In genomic region chr10:133209117-133209516, GRCh38 we compare ENCODE assay signal across 2 cellular contexts.
A peak's percentile ranks its signal among the peaks of the same experiment; 100 is the strongest.
TF ChIP-seq lines count a peak whose summit lies in the region.

No MANE protein-coding gene starts in this region.

TF ChIP-seq in HEK293, 187 proteins besides CTCF, POLR2A, EP300 and RAD21:
- TF ChIP-seq ZNF704 (tag by site-specific recombination; IDR thresholded peaks at IDR 0.05) (0 out of 2 replicates have a peak, but pooled peaks have one; percentile 31), ZNF747 (tag by site-specific recombination; IDR thresholded peaks at IDR 0.05) (peak; percentile 72; the same call in 1 of the 2 replicates), ZNF18 (tag by site-specific recombination; IDR thresholded peaks at IDR 0.05) (peak; percentile 70), ZNF792 (tag by site-specific recombination; IDR thresholded peaks at IDR 0.05) (no peak), ZNF366 (tag by site-specific recombination; conservative IDR thresholded peaks at IDR 0.05) (no peak)

TF ChIP-seq in H1, 55 proteins besides CTCF, POLR2A, EP300 and RAD21:
- TF ChIP-seq EGR1 (IDR thresholded peaks at IDR 0.05; ENCODE audit: borderline replicate concordance, low read depth, low read length) (no peak), JUND (IDR thresholded peaks at IDR 0.05; ENCODE audit: low read length) (no peak), SIN3A (conservative IDR thresholded peaks at IDR 0.05 in 1 of 2, IDR thresholded peaks at IDR 0.05 in 1 of 2; ENCODE audit: low read depth in 1 of 2, low read length in 2 of 2) (no peak), MAX (IDR thresholded peaks at IDR 0.05) (no peak), CHD2 (IDR thresholded peaks at IDR 0.05; ENCODE audit: low read length) (no peak), TEAD4 (IDR thresholded peaks at IDR 0.05; ENCODE audit: low read depth, low read length) (no peak), YY1 (IDR thresholded peaks at IDR 0.05; ENCODE audit: low read depth, low read length) (no peak), CREB1 (IDR thresholded peaks at IDR 0.05) (no peak), TBP (IDR thresholded peaks at IDR 0.05; ENCODE audit: low read depth, low read length) (no peak), KDM1A (IDR thresholded peaks at IDR 0.05; ENCODE audit: borderline replicate concordance, low read length) (no peak), RFX5 (IDR thresholded peaks at IDR 0.05; ENCODE audit: borderline replicate concordance, low read depth, low read length) (no peak), GABPA (IDR thresholded peaks at IDR 0.05; ENCODE audit: borderline replicate concordance, insufficient read depth, low read length) (no peak), SUZ12 (IDR thresholded peaks at IDR 0.05; ENCODE audit: low read length) (no peak), POU5F1 (IDR thresholded peaks at IDR 0.05; ENCODE audit: low read depth, low read length) (no peak), CTBP2 (IDR thresholded peaks at IDR 0.05; ENCODE audit: borderline replicate concordance, insufficient read depth, insufficient read length, low read length) (no peak), ATF3 (IDR thresholded peaks at IDR 0.05; ENCODE audit: insufficient read depth, low read depth, low read length) (no peak), SP4 (IDR thresholded peaks at IDR 0.05; ENCODE audit: low read length) (no peak), TCF12 (IDR thresholded peaks at IDR 0.05; ENCODE audit: low read depth, low read length) (no peak), RNF2 (IDR thresholded peaks at IDR 0.05; ENCODE audit: borderline replicate concordance, low read depth, low read length, missing control alignments, poor library complexity, severe bottlenecking) (no peak), SP2 (IDR thresholded peaks at IDR 0.05; ENCODE audit: low read length) (no peak)
